ENCODE assay signal across 14 cellular contexts in genomic region chr21:29301703-29302102, GRCh38. TPM values are rescaled to one million over a fixed set of nuclear protein-coding genes. Genes with fewer than 3 reads are reported as not detected.
DNase-seq lines count a peak whose midpoint lies in the region; ATAC-seq, FAIRE-seq and TF ChIP-seq lines count a peak whose summit lies in the region.
"Had no signal": no experiment of that assay in that cellular context is flagged by ENCODE, and none has a peak within 500 bp of the region (broad histone marks: within the 10 kb centered on the region; RNA-seq: fewer than 3 reads in every experiment).

No MANE protein-coding gene starts in this region.

- H3K4me1 Mint-ChIP-seq in activated CD8-positive, alpha-beta T cell treated with anti-CD3 and anti-CD28 coated beads for 36 hours (ENCODE audit: low read depth), result peaks cover 69% of the 10 kb centered on the region
- peaks cover 59% of the 10 kb centered on the region for H3K4me1 Mint-ChIP-seq in activated CD8-positive, alpha-beta T cell treated with anti-CD3 and anti-CD28 coated beads, Interleukin-2, amount 10 ng/mL, durations not matched to agents 7 days and 5 days (ENCODE audit: low read depth)

- H3K9me1 ChIP-seq in keratinocyte (ENCODE audit: control insufficient read depth, extremely low read depth, insufficient read depth, low read length), result no peaks in the 10 kb centered on the region

- H3K4me3 Mint-ChIP-seq in activated CD8-positive, alpha-beta T cell treated with anti-CD3 and anti-CD28 coated beads for 36 hours, result peak overlapping the region; percentile 33
- H3K4me3 Mint-ChIP-seq in activated CD8-positive, alpha-beta T cell treated with anti-CD3 and anti-CD28 coated beads, Interleukin-2, amount 10 ng/mL, durations not matched to agents 7 days and 5 days, result no peak overlapping the region
- H3K4me3 Mint-ChIP-seq: activated naive CD4-positive, alpha-beta T cell treated with anti-CD3 and anti-CD28 coated beads, Interleukin-2, amount 10 ng/mL, durations not matched to agents 7 days and 5 days had no signal

- no peak for ATAC-seq in activated CD8-positive, alpha-beta T cell treated with anti-CD3 and anti-CD28 coated beads for 36 hours
- ATAC-seq in activated CD8-positive, alpha-beta T cell treated with anti-CD3 and anti-CD28 coated beads, Interleukin-2, amount 10 ng/mL, durations not matched to agents 7 days and 5 days, result no peak
- ATAC-seq in right cardiac atrium (no peak), aorta (ENCODE audit: low FRiP score) (no peak)
- ATAC-seq: mucosa of descending colon had no signal

- H3K27me3 ChIP-seq in keratinocyte (ENCODE audit: control insufficient read depth, extremely low read depth, insufficient read depth, low read length) (no peaks in the 10 kb centered on the region), stomach smooth muscle (ENCODE audit: control insufficient read depth in 1 of 2, insufficient read depth in 2 of 2, low read length in 2 of 2) (no peaks in the 10 kb centered on the region), right cardiac atrium (ENCODE audit: control insufficient read depth, insufficient read depth) (no peaks in the 10 kb centered on the region), aorta (ENCODE audit: control insufficient read depth in 1 of 2, insufficient read depth in 2 of 2, low read length in 1 of 2) (no peaks in the 10 kb centered on the region)

- peaks cover 13% of the 10 kb centered on the region for H4K20me1 ChIP-seq in keratinocyte (ENCODE audit: control insufficient read depth, extremely low read depth, insufficient read depth, low read length)

- CTCF ChIA-PET in activated CD8-positive, alpha-beta T cell treated with anti-CD3 and anti-CD28 coated beads for 36 hours (lab: Charles Lee), result interaction anchor here (1.1 to 1.3 kb wide), 2 partner anchors 11 to 16 kb away, joined by 3 read pairs; no protein-coding TSS in a partner anchor
- CTCF ChIA-PET in activated CD8-positive, alpha-beta T cell treated with anti-CD3 and anti-CD28 coated beads, Interleukin-2, amount 10 ng/mL, durations not matched to agents 7 days and 5 days (lab: Charles Lee), result interaction anchor here (1.6 to 6.0 kb wide), 2 partner anchors 47 to 70 kb away, joined by 7 to 24 read pairs; no protein-coding TSS in a partner anchor

- dilution Hi-C loops in keratinocyte (cut with MboI; ENCODE audit: extremely low pct_ligation_motif_present, low sequenced_read_pairs), result no loop called here

- peaks cover 73% of the 10 kb centered on the region for H3K79me2 ChIP-seq in keratinocyte (ENCODE audit: control insufficient read depth, insufficient read depth, low read length)

- no peak overlapping the region for H2AFZ ChIP-seq in keratinocyte (ENCODE audit: control insufficient read depth, low read length)

- H3K9me3 ChIP-seq in keratinocyte (ENCODE audit: control insufficient read depth, low read depth, low read length), result no peaks in the 10 kb centered on the region
- H3K9me3 ChIP-seq in stomach smooth muscle (ENCODE audit: control insufficient read depth in 2 of 2, low read length in 2 of 2), result no peaks in the 10 kb centered on the region
- H3K9me3 ChIP-seq in right cardiac atrium (ENCODE audit: control insufficient read depth, low read length), result no peaks in the 10 kb centered on the region
- no peaks in the 10 kb centered on the region for H3K9me3 ChIP-seq in aorta (ENCODE audit: control insufficient read depth, low read length)
- H3K9me3 ChIP-seq: mucosa of descending colon had no signal

- intact Hi-C loops in activated CD8-positive, alpha-beta T cell treated with anti-CD3 and anti-CD28 coated beads for 36 hours (cut with micrococcal nuclease), result loop anchor here (2.0 to 5.0 kb wide), 3 partner anchors 41 to 223 kb away; no protein-coding TSS in a partner anchor
- intact Hi-C loops in right cardiac atrium (cut with DNase I) (no loop called here), aorta (cut with DNase I) (loop anchor here (5.0 kb wide), 1 partner anchor 41 kb away; no protein-coding TSS in a partner anchor)

- H3K27ac Mint-ChIP-seq in activated CD8-positive, alpha-beta T cell treated with anti-CD3 and anti-CD28 coated beads for 36 hours, result peak overlapping the region; percentile 3
- no peak overlapping the region for H3K27ac Mint-ChIP-seq in activated CD8-positive, alpha-beta T cell treated with anti-CD3 and anti-CD28 coated beads, Interleukin-2, amount 10 ng/mL, durations not matched to agents 7 days and 5 days
- H3K27ac Mint-ChIP-seq: activated naive CD4-positive, alpha-beta T cell treated with anti-CD3 and anti-CD28 coated beads, Interleukin-2, amount 10 ng/mL, durations not matched to agents 7 days and 5 days had no signal

- peak overlapping the region; percentile 89 for H3K27ac ChIP-seq in VCaP
- H3K27ac ChIP-seq in keratinocyte (ENCODE audit: control insufficient read depth, insufficient read depth, low read length), result peak overlapping the region; percentile 100
- H3K27ac ChIP-seq in stomach smooth muscle (ENCODE audit: low read length), result peak overlapping the region; percentile 1
- H3K27ac ChIP-seq in right cardiac atrium (ENCODE audit: low read length), result no peak overlapping the region
- H3K27ac ChIP-seq in aorta (ENCODE audit: low read depth in 1 of 2, low read length in 2 of 2), result no peak overlapping the region

- H3K9me3 Mint-ChIP-seq in activated CD8-positive, alpha-beta T cell treated with anti-CD3 and anti-CD28 coated beads for 36 hours, result peaks cover 9% of the 10 kb centered on the region
- no peaks in the 10 kb centered on the region for H3K9me3 Mint-ChIP-seq in activated CD8-positive, alpha-beta T cell treated with anti-CD3 and anti-CD28 coated beads, Interleukin-2, amount 10 ng/mL, durations not matched to agents 7 days and 5 days (ENCODE audit: insufficient read depth)

- H3K4me3 ChIP-seq in keratinocyte (ENCODE audit: control insufficient read depth in 2 of 3, extremely low read depth in 1 of 3, insufficient read depth in 2 of 3, low read depth in 1 of 3, low read length in 3 of 3) (peak overlapping the region; percentile 61 to 100 (median 94)), stomach smooth muscle (ENCODE audit: low read length in 2 of 2) (peak overlapping the region; percentile 41 to 95), right cardiac atrium (ENCODE audit: low read length) (no peak overlapping the region), aorta (ENCODE audit: low read length in 2 of 2) (no peak overlapping the region)
- H3K4me3 ChIP-seq: mucosa of descending colon had no signal

- H3K36me3 Mint-ChIP-seq in activated CD8-positive, alpha-beta T cell treated with anti-CD3 and anti-CD28 coated beads for 36 hours (ENCODE audit: low read depth), result peaks cover 23% of the 10 kb centered on the region
- peaks cover 17% of the 10 kb centered on the region for H3K36me3 Mint-ChIP-seq in activated CD8-positive, alpha-beta T cell treated with anti-CD3 and anti-CD28 coated beads, Interleukin-2, amount 10 ng/mL, durations not matched to agents 7 days and 5 days (ENCODE audit: low read depth)

- H3K4me2 ChIP-seq in keratinocyte (ENCODE audit: control insufficient read depth, extremely low read depth, insufficient read depth, low read depth, low read length), result peak overlapping the region; percentile 100

- no peak for DNase-seq in activated CD8-positive, alpha-beta T cell treated with anti-CD3 and anti-CD28 coated beads for 36 hours
- DNase-seq in activated CD8-positive, alpha-beta T cell treated with anti-CD3 and anti-CD28 coated beads, Interleukin-2, amount 10 ng/mL, durations not matched to agents 7 days and 5 days, result no peak
- DNase-seq in keratinocyte (ENCODE audit: low read depth, low spot score) (no peak), right cardiac atrium (no peak), HuH-7 (ENCODE audit: low spot score) (no peak), aorta (no peak)
- DNase-seq: activated naive CD4-positive, alpha-beta T cell treated with anti-CD3 and anti-CD28 coated beads, Interleukin-2, amount 10 ng/mL, durations not matched to agents 7 days and 5 days; mucosa of descending colon; NCI-H510A; T1000 had no signal

- WGBS in right cardiac atrium, result 54% methylated on average over 6 of the region's 6 CpGs
- 42 to 44% methylated on average over 6 of the region's 6 CpGs for WGBS in aorta, 2 donors

- POLR2A ChIA-PET in activated CD8-positive, alpha-beta T cell treated with anti-CD3 and anti-CD28 coated beads for 36 hours (lab: Charles Lee), result interaction anchor here (2.3 to 3.1 kb wide), 2 partner anchors 40 to 148 kb away, joined by 10 to 13 read pairs; no protein-coding TSS in a partner anchor
- POLR2A ChIA-PET in activated CD8-positive, alpha-beta T cell treated with anti-CD3 and anti-CD28 coated beads, Interleukin-2, amount 10 ng/mL, durations not matched to agents 7 days and 5 days (lab: Charles Lee), result interaction anchor here (0.6 to 1.4 kb wide), 3 partner anchors 14 to 309 kb away, joined by 3 to 5 read pairs (median 4); partner anchors contain the start of gene LTN1

- peak overlapping the region; percentile 100 for H3K9ac ChIP-seq in keratinocyte (ENCODE audit: control insufficient read depth, extremely low read depth, insufficient read depth, low read length)
- peak overlapping the region in 1 of 2 donors; percentile 39 for H3K9ac ChIP-seq in stomach smooth muscle (ENCODE audit: low read length in 2 of 2)

- FAIRE-seq in keratinocyte (lab: Jason Lieb, UNC), result no peak
- FAIRE-seq: GM18507, H1 had no signal

- peaks cover 0 to 6% of the 10 kb centered on the region in 2 experiments for H3K36me3 ChIP-seq in keratinocyte (ENCODE audit: control insufficient read depth in 2 of 2, extremely low read depth in 1 of 2, insufficient read depth in 2 of 2, low read length in 2 of 2)
- no peaks in the 10 kb centered on the region for H3K36me3 ChIP-seq in stomach smooth muscle (ENCODE audit: control insufficient read depth in 2 of 2, insufficient read depth in 2 of 2, low read length in 2 of 2)
- no peaks in the 10 kb centered on the region for H3K36me3 ChIP-seq in aorta (ENCODE audit: control insufficient read depth in 1 of 2, insufficient read depth in 2 of 2, low read length in 1 of 2)

- H3K4me1 ChIP-seq in keratinocyte (ENCODE audit: control insufficient read depth, extremely low read depth, insufficient read depth, low read length) (peaks cover 48% of the 10 kb centered on the region), stomach smooth muscle (ENCODE audit: control insufficient read depth, insufficient read depth, low read length) (peaks cover 46% of the 10 kb centered on the region), right cardiac atrium (ENCODE audit: control insufficient read depth, insufficient read depth, low read length) (peaks cover 15% of the 10 kb centered on the region), aorta (ENCODE audit: control insufficient read depth in 1 of 2, insufficient read depth in 2 of 2, low read length in 2 of 2) (peaks cover 6 to 23% of the 10 kb centered on the region in 2 donors)

- no peaks in the 10 kb centered on the region for H3K27me3 Mint-ChIP-seq in activated CD8-positive, alpha-beta T cell treated with anti-CD3 and anti-CD28 coated beads for 36 hours
- H3K27me3 Mint-ChIP-seq in activated CD8-positive, alpha-beta T cell treated with anti-CD3 and anti-CD28 coated beads, Interleukin-2, amount 10 ng/mL, durations not matched to agents 7 days and 5 days (ENCODE audit: low read depth), result no peaks in the 10 kb centered on the region
- H3K27me3 Mint-ChIP-seq: activated naive CD4-positive, alpha-beta T cell treated with anti-CD3 and anti-CD28 coated beads, Interleukin-2, amount 10 ng/mL, durations not matched to agents 7 days and 5 days had no signal

- TF ChIP-seq CTCF in activated CD8-positive, alpha-beta T cell treated with anti-CD3 and anti-CD28 coated beads for 36 hours (IDR thresholded peaks at IDR 0.05), result no peak
- TF ChIP-seq CTCF in VCaP (conservative IDR thresholded peaks at IDR 0.05) (no peak), keratinocyte (optimal IDR thresholded peaks at IDR 0.05 in 1 of 3, IDR thresholded peaks at IDR 0.05 in 1 of 3, conservative IDR thresholded peaks at IDR 0.05 in 1 of 3; ENCODE audit: extremely low read depth in 1 of 3, insufficient read depth in 2 of 3, low read length in 3 of 3) (no peak)

RNA-seq across cellular contexts. Expression of gene BACH1, which starts 3.0 kb away (rescaled TPM):
- total RNA-seq in activated CD8-positive, alpha-beta T cell treated with anti-CD3 and anti-CD28 coated beads for 36 hours, result 10 to 100 TPM; 27.3 to 28.2 TPM
- 10 to 100 TPM; 23.5 to 23.7 TPM for total RNA-seq in activated CD8-positive, alpha-beta T cell treated with anti-CD3 and anti-CD28 coated beads, Interleukin-2, amount 10 ng/mL, durations not matched to agents 7 days and 5 days
- polyA plus RNA-seq in keratinocyte, result 25.2 to 33.1 TPM (median 25.8 TPM) in 3 replicates
- 43.7 TPM for polyA plus RNA-seq in keratinocyte (2011; ENCODE audit: low read depth)
- 15.7 and 28.3 TPM in 2 replicates for polyA plus RNA-seq in keratinocyte (2011; cell fraction: cytosol; rRNA removed)
- 32.1 and 36.5 TPM in 2 replicates for polyA plus RNA-seq in keratinocyte (2011; cell fraction: nucleus; rRNA removed)
- 19.3 and 39.7 TPM in 2 replicates for polyA plus RNA-seq in keratinocyte (2012; ENCODE audit: low replicate concordance)
- 55.2 to 158 TPM (median 123 TPM) in 3 replicates for polyA minus RNA-seq in keratinocyte
- 61.0 TPM for polyA minus RNA-seq in keratinocyte (2011; cell fraction: cytosol; rRNA and poly(A)+ RNA removed)
- 55.2 and 102 TPM in 2 replicates for polyA minus RNA-seq in keratinocyte (2011; cell fraction: nucleus; rRNA and poly(A)+ RNA removed)
- 10 to 100 TPM; 44.8 to 68.3 (median 47.4) TPM for total RNA-seq in right cardiac atrium
- polyA plus RNA-seq in right cardiac atrium, result 5.0 TPM
- 100 to 1,000 TPM in 1 of 2 donors, 10 to 100 TPM in 1; 90.1 to 103 TPM for total RNA-seq in aorta
- 10 to 100 TPM; 12.1 to 14.8 TPM for polyA plus RNA-seq in aorta

Comparison
In these comparisons a context has a peak if more than half of its experiments do, and no peak if none do; other contexts are left out.
1. H3K27ac ChIP-seq: peak in VCaP (single experiment), keratinocyte (single experiment) and stomach smooth muscle (single experiment); none in right cardiac atrium (single experiment) and aorta (0 of 2).
2. H3K4me3 ChIP-seq: peak in keratinocyte (3 of 3) and stomach smooth muscle (2 of 2); none in right cardiac atrium (single experiment) and aorta (0 of 2).
3. intact Hi-C loops: an anchor here in activated CD8-positive, alpha-beta T cell treated with anti-CD3 and anti-CD28 coated beads for 36 hours (2.0 to 5.0 kb wide) and aorta (5.0 kb wide); none called in right cardiac atrium.